ENCODE assay signal across 10 cellular contexts in genomic region chr11:2252018-2252417, GRCh38. TPM values are rescaled to one million over a fixed set of nuclear protein-coding genes. Genes with fewer than 3 reads are reported as not detected.
"Had no signal": no experiment of that assay in that cellular context is flagged by ENCODE, and none has a peak within 500 bp of the region (broad histone marks: within the 10 kb centered on the region; RNA-seq: fewer than 3 reads in every experiment).

No MANE protein-coding gene starts in this region.

- H3K27ac Mint-ChIP-seq: HFFc6, IgD-negative memory B cell had no signal

- H3K4me1 Mint-ChIP-seq: IgD-negative memory B cell had no signal

- DNase-seq: GM23248, GOT3, H7, HFFc6 had no signal

- H3K4me1 ChIP-seq: HAP-1 had no signal

- H3K4me3 ChIP-seq: GM23248, HAP-1 had no signal

- H3K27ac ChIP-seq: GM23248, HL-60 had no signal

- H3K36me3 Mint-ChIP-seq: IgD-negative memory B cell had no signal

- H3K36me3 ChIP-seq: HAP-1 had no signal

- H3K9me3 ChIP-seq: HAP-1 had no signal

- H3K4me3 Mint-ChIP-seq: HFFc6, IgD-negative memory B cell had no signal

RNA-seq across cellular contexts. Expression of gene ASCL2, which starts 18.4 kb away (rescaled TPM):
- total RNA-seq: GM23248, H4, HFFc6, HT1080 had no signal
- polyA plus RNA-seq: GM23248, HepG2 had no signal

RNA-seq across cellular contexts. Expression of gene C11orf21, which starts 49.7 kb away (rescaled TPM):
- total RNA-seq: GM23248, H7, HepG2, HFFc6 had no signal
- polyA plus RNA-seq: GM23248 had no signal

RNA-seq across cellular contexts. Expression of gene TSPAN32, which starts 49.8 kb away (rescaled TPM):
- total RNA-seq: GM23248, H7, HFFc6 had no signal
- polyA plus RNA-seq: GM23248 had no signal
